Comparison of ENCODE assay signal across 13 cellular contexts in the genomic region with DNA sequence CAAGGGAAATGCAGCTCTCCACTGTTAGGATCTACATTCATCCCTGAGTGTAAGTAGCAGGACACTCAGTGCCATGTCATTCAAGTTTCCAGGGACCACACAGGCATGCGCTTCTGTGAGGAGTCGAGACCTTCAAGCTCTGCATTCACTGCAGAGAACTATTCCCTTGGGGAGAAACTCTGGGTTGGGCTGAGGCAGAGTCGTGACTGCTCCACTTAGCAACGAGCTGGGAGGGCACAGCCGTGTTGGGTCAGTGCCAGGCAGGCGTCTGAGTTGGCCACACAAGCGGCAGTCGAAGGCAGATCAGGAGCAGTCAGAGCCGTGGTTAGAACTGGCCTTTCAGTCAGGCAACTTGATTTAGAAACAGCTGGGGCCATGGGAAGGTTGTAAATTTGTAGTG. TPM values are rescaled to one million over a fixed set of nuclear protein-coding genes. Genes with fewer than 3 reads are reported as not detected.
DNase-seq lines count a peak whose midpoint lies in the region; ATAC-seq and TF ChIP-seq lines count a peak whose summit lies in the region.
"Had no signal": no experiment of that assay in that cellular context is flagged by ENCODE, and none has a peak within 500 bp of the region (broad histone marks: within the 10 kb centered on the region; RNA-seq: fewer than 3 reads in every experiment).

No MANE protein-coding gene starts in this region.

- no peak overlapping the region for H3K4me3 Mint-ChIP-seq in H9
- H3K4me3 Mint-ChIP-seq: activated naive CD8-positive, alpha-beta T cell; GM23338; IgD-negative memory B cell; immature natural killer cell had no signal

- H3K9me3 ChIP-seq in adipocyte (ENCODE audit: control insufficient read depth, low read length) (no peaks in the 10 kb centered on the region), right atrium auricular region (no peaks in the 10 kb centered on the region), H9 (ENCODE audit: control insufficient read depth, low read depth, low read length) (peaks cover 6% of the 10 kb centered on the region)

- no peak overlapping the region for H4K5ac ChIP-seq in H9 (ENCODE audit: insufficient read length, low read depth, low read length)

- H2AK5ac ChIP-seq in H9 (ENCODE audit: insufficient read length, low read length) = no peak overlapping the region

- H3K4me1 Mint-ChIP-seq in H9 = peaks cover 2 to 3% of the 10 kb centered on the region in 2 experiments; a peak in 2 of 4 replicates
- H3K4me1 Mint-ChIP-seq: immature natural killer cell had no signal

- no peak overlapping the region for H3K9ac ChIP-seq in adipocyte (ENCODE audit: low read length)
- H3K9ac ChIP-seq in H9 (ENCODE audit: extremely low read depth, insufficient read length, low read length) = no peak overlapping the region

- H3K56ac ChIP-seq in H9 (ENCODE audit: insufficient read length, low read depth, low read length) = no peak overlapping the region

- H3K79me2 ChIP-seq in H9 (ENCODE audit: insufficient read depth, low read length) = no peaks in the 10 kb centered on the region; the same call in 1 of the 2 replicates

- no peaks in the 10 kb centered on the region for H4K20me1 ChIP-seq in H9 (ENCODE audit: control insufficient read depth, insufficient read depth, insufficient read length)

- no peak overlapping the region for H2BK20ac ChIP-seq in H9 (ENCODE audit: low read depth, low read length, poor library complexity, severe bottlenecking)

- TF ChIP-seq CTCF in right atrium auricular region (IDR thresholded peaks at IDR 0.05) = no peak
- TF ChIP-seq CTCF in retinal pigment epithelial cell (conservative IDR thresholded peaks at IDR 0.05; ENCODE audit: low read depth, low read length) = no peak
- TF ChIP-seq CTCF in H9 (conservative IDR thresholded peaks at IDR 0.05) = no peak

- H3K27me3 Mint-ChIP-seq in H9 (ENCODE audit: low read depth) = no peaks in the 10 kb centered on the region
- H3K27me3 Mint-ChIP-seq: activated naive CD8-positive, alpha-beta T cell; IgD-negative memory B cell had no signal

- H2BK120ac ChIP-seq in H9 (ENCODE audit: low read depth, low read length, poor library complexity, severe bottlenecking) = no peak overlapping the region

- H3K36me3 ChIP-seq in adipocyte (ENCODE audit: control insufficient read depth, insufficient read depth, low read length, severe bottlenecking) (peaks cover 70% of the 10 kb centered on the region), right atrium auricular region (no peaks in the 10 kb centered on the region)

- DNase-seq in DMS79 (lab: John Stamatoyannopoulos, UW) (peak; percentile 76), adipocyte (ENCODE audit: low read depth) (peak; percentile 80), right atrium auricular region (ENCODE audit: low spot score) (peak; percentile 73), retinal pigment epithelial cell (ENCODE audit: low read depth) (peak; percentile 59), H9 (no peak)
- DNase-seq: immature natural killer cell, SW 1271 had no signal

- no CpG with 5 or more reads among the region's 9 CpGs for whole genome bisulfite sequencing in H9 (ENCODE audit: extremely low coverage, insufficient read length, low lambda C conversion rate)

- H2AFZ ChIP-seq in H9 (ENCODE audit: low read length) = no peak overlapping the region
- H2AFZ ChIP-seq: GM23338 had no signal

- no peak overlapping the region for H2BK15ac ChIP-seq in H9 (ENCODE audit: low read depth, low read length)

- no peak overlapping the region for H3K27ac Mint-ChIP-seq in H9
- H3K27ac Mint-ChIP-seq: activated naive CD8-positive, alpha-beta T cell; GM23338; immature natural killer cell had no signal

- no peak overlapping the region for H3K18ac ChIP-seq in H9 (ENCODE audit: insufficient read length, low read depth, low read length)

- H3K4me2 ChIP-seq in H9 (ENCODE audit: insufficient read depth, insufficient read length, low read length) = no peak overlapping the region
- H3K4me2 ChIP-seq: GM23338 had no signal

- H3K14ac ChIP-seq in H9 (ENCODE audit: insufficient read depth, low read length) = no peak overlapping the region

- H3K9me3 Mint-ChIP-seq in H9 = peaks cover 0 to 4% of the 10 kb centered on the region in 2 experiments; a peak in 3 of 5 replicates
- H3K9me3 Mint-ChIP-seq: immature natural killer cell had no signal

- H3K4me3 ChIP-seq in adipocyte (ENCODE audit: low read length) = peak overlapping the region; percentile 16
- H3K4me3 ChIP-seq in right atrium auricular region = no peak overlapping the region
- no peak overlapping the region for H3K4me3 ChIP-seq in retinal pigment epithelial cell (ENCODE audit: low read length)
- H3K4me3 ChIP-seq: GM23338 had no signal

- ATAC-seq in HG02678 (IDR thresholded peaks at IDR 0.05; ENCODE audit: unreplicated experiment) = no peak
- ATAC-seq in HG03045 (IDR thresholded peaks at IDR 0.05; ENCODE audit: unreplicated experiment) = no peak
- no peak for ATAC-seq in HG02763 (IDR thresholded peaks at IDR 0.05; ENCODE audit: unreplicated experiment)
- ATAC-seq: GM23338 had no signal

- H3K23me2 ChIP-seq in H9 (ENCODE audit: insufficient read length, low read depth, low read length, poor library complexity, severe bottlenecking) = no peaks in the 10 kb centered on the region

- H3T11ph ChIP-seq in H9 (ENCODE audit: low read length) = no peak overlapping the region

- H4K91ac ChIP-seq in H9 (ENCODE audit: insufficient read length, low read depth, low read length) = no peak overlapping the region

- H3K79me1 ChIP-seq in H9 (ENCODE audit: insufficient read depth, low read depth, low read length, poor library complexity, severe bottlenecking) = no peaks in the 10 kb centered on the region

- peaks cover 46 to 77% (median 47%) of the 10 kb centered on the region in 3 experiments for H3K36me3 Mint-ChIP-seq in H9 (ENCODE audit: insufficient read depth in 1 of 3, low read depth in 3 of 3)
- H3K36me3 Mint-ChIP-seq: immature natural killer cell had no signal

- H4K8ac ChIP-seq in H9 (replicated peaks; ENCODE audit: insufficient read length, low read depth, low read length) = no peak overlapping the region

- H3K4me1 ChIP-seq in adipocyte (ENCODE audit: control insufficient read depth, insufficient read depth, low read length) (peaks cover 32% of the 10 kb centered on the region), right atrium auricular region (peaks cover 0 to 12% of the 10 kb centered on the region in 2 donors), H9 (ENCODE audit: insufficient read depth, low read length) (no peaks in the 10 kb centered on the region)

- no peak overlapping the region for H3K27ac ChIP-seq in right atrium auricular region
- no peak overlapping the region for H3K27ac ChIP-seq in H9 (ENCODE audit: insufficient read length, low read depth, low read length)

- no peak overlapping the region for H2BK5ac ChIP-seq in H9 (ENCODE audit: insufficient read length, low read length)

- H2BK12ac ChIP-seq in H9 (ENCODE audit: insufficient read length, low read depth, low read length) = no peak overlapping the region

- no peak overlapping the region for H3K23ac ChIP-seq in H9 (ENCODE audit: insufficient read length, low read depth, low read length)

- H3K27me3 ChIP-seq in adipocyte (replicated peaks; ENCODE audit: control insufficient read depth, insufficient read depth, low read length) = no peaks in the 10 kb centered on the region
- H3K27me3 ChIP-seq in right atrium auricular region = no peaks in the 10 kb centered on the region
- H3K27me3 ChIP-seq in H9 (ENCODE audit: insufficient read depth, low read length) = no peaks in the 10 kb centered on the region

- H3K4ac ChIP-seq in H9 (ENCODE audit: low read depth, low read length) = no peak overlapping the region

RNA-seq across cellular contexts. Expression of a gene that starts 14.7 kb away (rescaled TPM):
- total RNA-seq in right atrium auricular region (10 to 100 TPM in 1 of 2 donors, 1 to 10 TPM in 1; 5.2 to 10.0 TPM), H9 (2021) (not detected in 2 replicates)
- total RNA-seq: GM23338 had no signal

RNA-seq across cellular contexts. Expression of a gene that starts 26.1 kb away (rescaled TPM):
- total RNA-seq in right atrium auricular region (1 to 10 TPM; 1.0 to 2.1 TPM), H9 (2021) (13.0 and 13.9 TPM in 2 replicates)

RNA-seq across cellular contexts. Expression of a gene that starts 55.3 kb away (rescaled TPM):
- total RNA-seq in right atrium auricular region = 1 to 10 TPM; 4.5 to 9.5 TPM
- 16.8 and 20.1 TPM in 2 replicates for total RNA-seq in H9 (2021)
